22 cellular contexts compared by ENCODE assay signal in the genomic region with DNA sequence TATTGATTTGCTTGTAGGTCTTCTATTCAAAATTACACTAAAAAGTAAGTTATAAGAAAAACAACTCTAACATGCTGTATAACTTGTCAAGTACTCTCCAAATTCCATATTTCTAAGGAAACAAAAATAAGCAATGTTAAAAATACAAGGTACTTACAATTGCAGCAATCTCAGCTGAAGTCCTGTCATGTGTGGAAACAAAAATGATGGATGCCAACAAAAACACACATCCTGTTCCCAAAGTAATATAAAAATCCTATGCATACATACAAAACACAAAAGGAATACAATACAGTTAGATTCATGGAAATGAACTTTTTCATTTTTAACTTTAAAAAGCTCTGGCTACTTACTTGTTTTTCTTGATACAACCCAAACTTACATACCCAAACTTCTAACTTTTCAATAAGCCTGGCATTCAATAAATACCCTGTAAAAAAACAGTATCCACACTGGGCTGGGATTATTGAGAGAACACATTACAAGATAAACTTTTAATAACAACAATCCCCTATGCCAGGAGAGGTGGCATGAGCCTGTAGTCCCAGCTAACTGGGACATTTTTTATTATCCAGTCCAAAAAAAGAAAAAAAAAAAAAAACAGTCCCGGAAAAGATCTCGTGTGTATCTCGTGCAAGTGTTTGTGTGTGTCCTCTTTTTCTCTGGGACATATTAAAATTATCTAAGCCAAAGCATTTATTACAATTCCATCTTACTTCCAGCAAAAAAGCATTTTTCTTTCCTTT. TPM values are rescaled to one million over a fixed set of nuclear protein-coding genes. Genes with fewer than 3 reads are reported as not detected.
DNase-seq lines count a peak whose midpoint lies in the region; ATAC-seq and TF ChIP-seq lines count a peak whose summit lies in the region.
"Had no signal": no experiment of that assay in that cellular context is flagged by ENCODE, and none has a peak within 500 bp of the region (broad histone marks: within the 10 kb centered on the region; RNA-seq: fewer than 3 reads in every experiment).

No MANE protein-coding gene starts in this region.

- peaks cover 20% of the 10 kb centered on the region for H3K4me1 ChIP-seq in adipocyte (ENCODE audit: control insufficient read depth, insufficient read depth, low read length)
- peaks cover 9 to 22% of the 10 kb centered on the region in 2 donors for H3K4me1 ChIP-seq in thyroid gland

- peak; percentile 67 for DNase-seq in adipocyte (ENCODE audit: low read depth)
- peak; percentile 40 to 91 for DNase-seq in lung microvascular endothelial cell (ENCODE audit: low read depth in 2 of 2)
- no peak for DNase-seq in thyroid gland
- DNase-seq in AG08396 (ENCODE audit: low spot score): no peak
- DNase-seq in naive thymus-derived CD8-positive, alpha-beta T cell: no peak
- DNase-seq: ACHN, AML-193, COR-L47, GF-D8, HCEC 1CT, NCI-H1417 treated with DMSO at 0.1 percent for 48 hours, NCI-H187 treated with DMSO at 0.1 percent for 48 hours, NCI-H2227 treated with DMSO at 0.1 percent for 48 hours, NCI-H510A treated with DMSO at 0.1 percent for 48 hours, NCI-H774, OCI-M1, Right ventricle myocardium superior had no signal

- no peak for ATAC-seq in naive thymus-derived CD8-positive, alpha-beta T cell
- no peak for ATAC-seq in GM21423 (IDR thresholded peaks at IDR 0.05; ENCODE audit: unreplicated experiment)
- ATAC-seq: GM23338 had no signal

- H3K27me3 Mint-ChIP-seq in IgD-negative memory B cell: no peaks in the 10 kb centered on the region
- H3K27me3 Mint-ChIP-seq in naive thymus-derived CD8-positive, alpha-beta T cell: no peaks in the 10 kb centered on the region

- POLR2A ChIA-PET in naive thymus-derived CD8-positive, alpha-beta T cell (lab: Charles Lee): interaction anchor here (0.6 kb wide), 1 partner anchor 13 kb away, joined by 3 read pairs; no protein-coding TSS in a partner anchor

- H3K27ac ChIP-seq in thyroid gland: peak overlapping the region in 2 of 3 donors; percentile 63 to 76
- H3K27ac ChIP-seq: KMS-11 had no signal

- no peaks in the 10 kb centered on the region for H3K9me3 ChIP-seq in adipocyte (ENCODE audit: control insufficient read depth, low read length)
- H3K9me3 ChIP-seq in thyroid gland: no peaks in the 10 kb centered on the region

- H3K4me1 Mint-ChIP-seq in IgD-negative memory B cell: peaks cover 14 to 31% (median 19%) of the 10 kb centered on the region in 3 donors
- peaks cover 7 to 32% (median 14%) of the 10 kb centered on the region in 4 donors for H3K4me1 Mint-ChIP-seq in naive thymus-derived CD8-positive, alpha-beta T cell
- H3K4me1 Mint-ChIP-seq: GM23338 had no signal

- H3K36me3 Mint-ChIP-seq in IgD-negative memory B cell: peaks cover 5% of the 10 kb centered on the region
- peaks cover 10 to 50% (median 24%) of the 10 kb centered on the region in 3 donors for H3K36me3 Mint-ChIP-seq in naive thymus-derived CD8-positive, alpha-beta T cell

- H3K4me3 ChIP-seq in adipocyte (ENCODE audit: low read length) (no peak overlapping the region), thyroid gland (replicated peaks in 1 of 3) (no peak overlapping the region)
- H3K4me3 ChIP-seq: GM23338 had no signal

- H3K4me3 Mint-ChIP-seq in IgD-negative memory B cell: no peak overlapping the region
- no peak overlapping the region for H3K4me3 Mint-ChIP-seq in naive thymus-derived CD8-positive, alpha-beta T cell
- H3K4me3 Mint-ChIP-seq: CD14-positive monocyte, GM23338 had no signal

- TF ChIP-seq CTCF in thyroid gland (IDR thresholded peaks at IDR 0.05): no peak

- TF ChIP-seq POLR2A in thyroid gland (IDR thresholded peaks at IDR 0.05): no peak

- H3K27me3 ChIP-seq in adipocyte (replicated peaks; ENCODE audit: control insufficient read depth, insufficient read depth, low read length): no peaks in the 10 kb centered on the region
- H3K27me3 ChIP-seq in thyroid gland: no peaks in the 10 kb centered on the region

- H3K9ac ChIP-seq in adipocyte (ENCODE audit: low read length): no peak overlapping the region
- H3K9ac ChIP-seq: KMS-11 had no signal

- peak overlapping the region; percentile 23 to 72 (median 48) for H3K27ac Mint-ChIP-seq in IgD-negative memory B cell
- peak overlapping the region in 4 of 10 donors; percentile 7 to 56 (median 19) for H3K27ac Mint-ChIP-seq in naive thymus-derived CD8-positive, alpha-beta T cell
- H3K27ac Mint-ChIP-seq: GM23338 had no signal

- WGBS in thyroid gland, 2 donors: 65 to 73% methylated on average over 3 of the region's 3 CpGs

- intact Hi-C loops in thyroid gland (cut with DNase I): no loop called here

- H3K9me3 Mint-ChIP-seq in IgD-negative memory B cell: no peaks in the 10 kb centered on the region
- H3K9me3 Mint-ChIP-seq in naive thymus-derived CD8-positive, alpha-beta T cell: no peaks in the 10 kb centered on the region
- H3K9me3 Mint-ChIP-seq: CD14-positive monocyte, GM23338 had no signal

- peaks cover 54% of the 10 kb centered on the region for H3K36me3 ChIP-seq in adipocyte (ENCODE audit: control insufficient read depth, insufficient read depth, low read length, severe bottlenecking)
- peaks cover 0 to 3% of the 10 kb centered on the region in 2 donors for H3K36me3 ChIP-seq in thyroid gland

RNA-seq across cellular contexts. Expression of a gene that starts 14.7 kb away (rescaled TPM):
- polyA plus RNA-seq in IgD-negative memory B cell: 125 TPM
- total RNA-seq in lung microvascular endothelial cell (75.2 and 92.3 TPM in 2 replicates), thyroid gland (100 to 1,000 TPM in 1 of 4 donors, 10 to 100 TPM in 3; 63.8 to 124 (median 71.3) TPM)
- 10 to 100 TPM; 26.2 to 29.7 TPM for total RNA-seq in naive thymus-derived CD8-positive, alpha-beta T cell
- 10 to 100 TPM; 36.2 to 61.4 (median 40.0) TPM for polyA plus RNA-seq in naive thymus-derived CD8-positive, alpha-beta T cell

Comparison
In these comparisons a context has a peak if more than half of its experiments do, and no peak if none do; other contexts are left out.
1. DNase-seq: peak in adipocyte (single experiment) and lung microvascular endothelial cell (2 of 2); none in thyroid gland (0 of 2), AG08396 (single experiment) and naive thymus-derived CD8-positive, alpha-beta T cell (0 of 10).